In genomic region chr4:6693274-6694176, GRCh38 we compare ENCODE assay signal across 1 cellular context.
TF ChIP-seq lines count a peak whose summit lies in the region.

S100P (plus strand) TSS chr4:6693878; CDS start chr4:6693933, 55 bp downstream.

TF ChIP-seq in HepG2, 621 proteins besides CTCF, POLR2A, EP300 and RAD21 (continued from another document and continues in another):
- TF ChIP-seq TERF1 (CRISPR knock-in tag; IDR thresholded peaks at IDR 0.05) (no peak), TCF12 (IDR thresholded peaks at IDR 0.05) (no peak), TCF12 (CRISPR knock-in tag; IDR thresholded peaks at IDR 0.05) (peak; percentile 33; the same call in 1 of the 2 replicates), ZNF280B (CRISPR knock-in tag; IDR thresholded peaks at IDR 0.05; ENCODE audit: borderline replicate concordance) (no peak; the same call in 1 of the 2 replicates), ADNP (CRISPR knock-in tag; IDR thresholded peaks at IDR 0.05) (no peak), EZH2 (conservative IDR thresholded peaks at IDR 0.05; ENCODE audit: low read depth, low read length) (no peak), BHLHE40 (IDR thresholded peaks at IDR 0.05; ENCODE audit: low read length) (peak; percentile 60; the same call in 1 of the 2 replicates), ARNTL (CRISPR knock-in tag; IDR thresholded peaks at IDR 0.05) (no peak), BORCS8-MEF2B (CRISPR knock-in tag; IDR thresholded peaks at IDR 0.05) (peak; percentile 92), SNAPC4 (CRISPR knock-in tag; IDR thresholded peaks at IDR 0.05) (peak; percentile 76; the same call in 1 of the 2 replicates), NFE2 (CRISPR knock-in tag; IDR thresholded peaks at IDR 0.05) (no peak), SYNCRIP (IDR thresholded peaks at IDR 0.05; ENCODE audit: insufficient read depth, low read depth, low read length) (no peak), REST (IDR thresholded peaks at IDR 0.05; ENCODE audit: borderline replicate concordance in 1 of 2, low read depth in 1 of 2, low read length in 2 of 2) (peak in 1 of 2 experiments; percentile 17; a peak in 1 of 4 replicates), ZNF446 (CRISPR knock-in tag; IDR thresholded peaks at IDR 0.05) (no peak), ZNF710 (CRISPR knock-in tag; IDR thresholded peaks at IDR 0.05; ENCODE audit: borderline replicate concordance) (peak; percentile 66; the same call in 1 of the 2 replicates), PAX8 (CRISPR knock-in tag; IDR thresholded peaks at IDR 0.05; ENCODE audit: borderline replicate concordance) (no peak), ZNF639 (CRISPR knock-in tag; conservative IDR thresholded peaks at IDR 0.05) (no peak), NFATC3 (CRISPR knock-in tag; IDR thresholded peaks at IDR 0.05) (peak; percentile 78; the same call in 1 of the 2 replicates), RELA (CRISPR knock-in tag; IDR thresholded peaks at IDR 0.05) (no peak), TIGD3 (CRISPR knock-in tag; IDR thresholded peaks at IDR 0.05; ENCODE audit: borderline replicate concordance) (0 out of 2 replicates have a peak, but pooled peaks have one; percentile 72), AFF4 (CRISPR knock-in tag; IDR thresholded peaks at IDR 0.05) (peak; percentile 82; the same call in 1 of the 2 replicates), ZNF775 (CRISPR knock-in tag; IDR thresholded peaks at IDR 0.05; ENCODE audit: borderline replicate concordance) (no peak), TRIM24 (CRISPR knock-in tag; IDR thresholded peaks at IDR 0.05) (no peak), NR0B2 (CRISPR knock-in tag; IDR thresholded peaks at IDR 0.05) (0 out of 2 replicates have a peak, but pooled peaks have one; percentile 37), ZNF24 (IDR thresholded peaks at IDR 0.05) (no peak), STAT5B (CRISPR knock-in tag; IDR thresholded peaks at IDR 0.05) (no peak), CSRNP2 (CRISPR knock-in tag; conservative IDR thresholded peaks at IDR 0.05; ENCODE audit: low read depth) (no peak), MXD1 (CRISPR knock-in tag; IDR thresholded peaks at IDR 0.05) (peak; percentile 77; the same call in 1 of the 2 replicates), FOXA3 (CRISPR knock-in tag; IDR thresholded peaks at IDR 0.05) (peak; percentile 99), FOXK1 (CRISPR knock-in tag; IDR thresholded peaks at IDR 0.05; ENCODE audit: borderline replicate concordance, low read depth) (peak; percentile 78; the same call in 1 of the 2 replicates), PPARG (CRISPR knock-in tag; conservative IDR thresholded peaks at IDR 0.05) (peak; percentile 82), GATA4 (IDR thresholded peaks at IDR 0.05; ENCODE audit: borderline replicate concordance, low read depth) (peak; percentile 84)
